ENCODE assay signal across 18 cellular contexts in genomic region chr16:49766280-49766679, GRCh38.
"Had no signal": no experiment of that assay in that cellular context is flagged by ENCODE, and none has a peak within 500 bp of the region (broad histone marks: within the 10 kb centered on the region; RNA-seq: fewer than 3 reads in every experiment).

No MANE protein-coding gene starts in this region.

- FAIRE-seq: colon, endothelial cell of umbilical vein, pancreas, urothelium cell line had no signal

- H3K27ac Mint-ChIP-seq: activated CD8-positive, alpha-beta memory T cell treated with anti-CD3 and anti-CD28 coated beads, Interleukin-2, amount 10 ng/mL, durations not matched to agents 7 days and 5 days; activated naive CD8-positive, alpha-beta T cell treated with anti-CD3 and anti-CD28 coated beads for 36 hours; activated T-cell treated with anti-CD3 and anti-CD28 coated beads, Interleukin-2, amount 50 U/mL, for 24 hours; natural killer cell treated with Interleukin-12 subunit alpha and Interleukin-12 subunit beta and Interleukin-15 and Interleukin-18, amount 100 ng/mL, for 72 hours; T-helper 2 cell treated with Interferon-gamma antibody and Interleukin-4, amounts not matched to agents 5 μg/mL and 100 μg/mL, for 36 hours had no signal

- H3K4me3 ChIP-seq: breast epithelium, gastrocnemius medialis, lung, pancreas, stomach had no signal

- H3K4me1 Mint-ChIP-seq: activated CD8-positive, alpha-beta memory T cell treated with anti-CD3 and anti-CD28 coated beads, Interleukin-2, amount 10 ng/mL, durations not matched to agents 7 days and 5 days; activated naive CD8-positive, alpha-beta T cell treated with anti-CD3 and anti-CD28 coated beads for 36 hours had no signal

- H3K27ac ChIP-seq: breast epithelium, gastrocnemius medialis, pancreas, stomach had no signal

- H3K36me3 Mint-ChIP-seq: activated CD8-positive, alpha-beta memory T cell treated with anti-CD3 and anti-CD28 coated beads, Interleukin-2, amount 10 ng/mL, durations not matched to agents 7 days and 5 days; activated naive CD8-positive, alpha-beta T cell treated with anti-CD3 and anti-CD28 coated beads for 36 hours; natural killer cell treated with Interleukin-12 subunit alpha and Interleukin-12 subunit beta and Interleukin-15 and Interleukin-18, amount 100 ng/mL, for 72 hours had no signal

- H3K27me3 Mint-ChIP-seq: activated CD8-positive, alpha-beta memory T cell treated with anti-CD3 and anti-CD28 coated beads, Interleukin-2, amount 10 ng/mL, durations not matched to agents 7 days and 5 days; activated naive CD8-positive, alpha-beta T cell treated with anti-CD3 and anti-CD28 coated beads for 36 hours; activated T-cell treated with anti-CD3 and anti-CD28 coated beads, Interleukin-2, amount 50 U/mL, for 24 hours had no signal

- H3K36me3 ChIP-seq: breast epithelium, gastrocnemius medialis, pancreas, stomach had no signal

- ATAC-seq: activated CD8-positive, alpha-beta memory T cell treated with anti-CD3 and anti-CD28 coated beads, Interleukin-2, amount 10 ng/mL, durations not matched to agents 7 days and 5 days; gastrocnemius medialis; natural killer cell treated with Interleukin-12 subunit alpha and Interleukin-12 subunit beta and Interleukin-15 and Interleukin-18, amount 100 ng/mL, for 72 hours; pancreas had no signal

- H3K9me3 ChIP-seq: breast epithelium, gastrocnemius medialis, pancreas, stomach had no signal

- DNase-seq: activated CD4-positive, alpha-beta T cell treated with anti-CD3 and anti-CD28 coated beads for 1 hour; activated CD4-positive, alpha-beta T cell treated with anti-CD3 and anti-CD28 coated beads, Interleukin-2, amount 50 U/mL, for 48 hours; activated CD8-positive, alpha-beta memory T cell treated with anti-CD3 and anti-CD28 coated beads, Interleukin-2, amount 10 ng/mL, durations not matched to agents 7 days and 5 days; activated gamma-delta T cell treated with Interleukin-2 at 50 U/mL for 16 hours; activated naive CD8-positive, alpha-beta T cell treated with anti-CD3 and anti-CD28 coated beads for 36 hours; activated T-cell treated with anti-CD3 and anti-CD28 coated beads, Interleukin-2, amount 50 U/mL, for 24 hours; gastrocnemius medialis; pancreas; stimulated activated CD4-positive, alpha-beta T cell treated with anti-CD3 and anti-CD28 coated beads, Interleukin-4, amount 100 ng/mL, for 4 hours; stomach; SW 1271 had no signal

- H3K9me3 Mint-ChIP-seq: activated naive CD8-positive, alpha-beta T cell treated with anti-CD3 and anti-CD28 coated beads for 36 hours; activated T-cell treated with anti-CD3 and anti-CD28 coated beads, Interleukin-2, amount 50 U/mL, for 24 hours; natural killer cell treated with Interleukin-12 subunit alpha and Interleukin-12 subunit beta and Interleukin-15 and Interleukin-18, amount 100 ng/mL, for 72 hours; T-helper 2 cell treated with Interferon-gamma antibody and Interleukin-4, amounts not matched to agents 5 μg/mL and 100 μg/mL, for 36 hours had no signal

- H3K27me3 ChIP-seq: breast epithelium, gastrocnemius medialis, pancreas, stomach had no signal

- H3K4me1 ChIP-seq: breast epithelium, pancreas, stomach had no signal

- H3K4me3 Mint-ChIP-seq: activated CD8-positive, alpha-beta memory T cell treated with anti-CD3 and anti-CD28 coated beads, Interleukin-2, amount 10 ng/mL, durations not matched to agents 7 days and 5 days; activated naive CD8-positive, alpha-beta T cell treated with anti-CD3 and anti-CD28 coated beads for 36 hours; activated T-cell treated with anti-CD3 and anti-CD28 coated beads, Interleukin-2, amount 50 U/mL, for 24 hours; natural killer cell treated with Interleukin-12 subunit alpha and Interleukin-12 subunit beta and Interleukin-15 and Interleukin-18, amount 100 ng/mL, for 72 hours; T-helper 2 cell treated with Interferon-gamma antibody and Interleukin-4, amounts not matched to agents 5 μg/mL and 100 μg/mL, for 36 hours had no signal
